In genomic region chr16:73011926-73012325, GRCh38 we compare ENCODE assay signal across 19 cellular contexts. TPM values are rescaled to one million over a fixed set of nuclear protein-coding genes. Genes with fewer than 3 reads are reported as not detected.
DNase-seq lines count a peak whose midpoint lies in the region; ATAC-seq and TF ChIP-seq lines count a peak whose summit lies in the region.
"Had no signal": no experiment of that assay in that cellular context is flagged by ENCODE, and none has a peak within 500 bp of the region (broad histone marks: within the 10 kb centered on the region; RNA-seq: fewer than 3 reads in every experiment).

No MANE protein-coding gene starts in this region.

- no peaks in the 10 kb centered on the region for H4K20me1 ChIP-seq in PC-3 (ENCODE audit: low read length)

- H3K9ac ChIP-seq in PC-3 (ENCODE audit: low read length): no peak overlapping the region

- no peaks in the 10 kb centered on the region for H3K36me3 ChIP-seq in PC-3 (ENCODE audit: low read depth, low read length)
- H3K36me3 ChIP-seq: pancreas, SJCRH30 had no signal

- H3K27ac ChIP-seq in PC-3 (ENCODE audit: low read length): no peak overlapping the region
- H3K27ac ChIP-seq: pancreas, SJCRH30, testis had no signal

- CTCF ChIA-PET in PC-3 (lab: Charles Lee): interaction anchor here (0.7 kb wide), 1 partner anchor 17 kb away, joined by 4 read pairs; no protein-coding TSS in a partner anchor

- no peaks in the 10 kb centered on the region for H3K27me3 ChIP-seq in PC-3 (ENCODE audit: low read length)
- H3K27me3 ChIP-seq: pancreas, SJCRH30, testis had no signal

- DNase-seq in GM13977 (ENCODE audit: low spot score) (no peak), Kasumi-1 (lab: John Stamatoyannopoulos, UW) (peak; percentile 33 to 59), PC-3 (no peak), iPS-NIHi7 (ENCODE audit: extremely low spot score) (peak; percentile 52), CD1c-positive myeloid dendritic cell (ENCODE audit: extremely low spot score) (no peak), T-helper 1 cell (no peak)
- DNase-seq: activated CD4-positive, alpha-beta T cell treated with anti-CD3 and anti-CD28 coated beads for 4 hours; dermis blood vessel endothelial cell; KG1; NCI-H1417 treated with DMSO at 0.1 percent for 48 hours; NCI-H510A treated with DMSO at 0.1 percent for 48 hours; pancreas; SJCRH30; stimulated activated CD4-positive, alpha-beta T cell treated with anti-CD3 and anti-CD28 coated beads, Interleukin-4, amount 100 ng/mL, for 4 hours; stimulated activated CD8-positive, alpha-beta memory T cell treated with anti-CD3 and anti-CD28 coated beads, Interleukin-4, amount 100 ng/mL, for 48 hours; testis had no signal

- POLR2A ChIA-PET in PC-3 (lab: Charles Lee; ENCODE audit: unreplicated experiment): no interaction called here

- no peaks in the 10 kb centered on the region for H3F3A ChIP-seq in PC-3 (ENCODE audit: low read length, unreplicated experiment)

- H3K4me2 ChIP-seq in PC-3 (ENCODE audit: low read length): no peak overlapping the region
- H3K4me2 ChIP-seq: smooth muscle cell had no signal

- in situ Hi-C loops in GM13977 (cut with MboI; ENCODE audit: low pct_unique_long_range_greater_than_20kb, low sequenced_read_pairs, unreplicated experiment): no loop called here

- peaks cover 22% of the 10 kb centered on the region for H3K4me1 ChIP-seq in PC-3 (ENCODE audit: insufficient read depth, low read length)
- H3K4me1 ChIP-seq: SJCRH30, testis had no signal

- TF ChIP-seq CTCF in GM13977 (IDR thresholded peaks at IDR 0.05; ENCODE audit: extremely low read depth, insufficient read depth, missing control alignments) (peak; percentile 14), PC-3 (conservative IDR thresholded peaks at IDR 0.05; ENCODE audit: low read depth, low read length) (peak; percentile 30)

- no peaks in the 10 kb centered on the region for H3K9me3 ChIP-seq in PC-3 (ENCODE audit: low read length)
- H3K9me3 ChIP-seq: pancreas, SJCRH30, testis had no signal

- H2AFZ ChIP-seq in PC-3 (ENCODE audit: low read length): no peak overlapping the region

- ATAC-seq in PC-3 (no peak), GM18907 (IDR thresholded peaks at IDR 0.05; ENCODE audit: unreplicated experiment) (no peak), HG03159 (IDR thresholded peaks at IDR 0.05; ENCODE audit: unreplicated experiment) (no peak)
- ATAC-seq: pancreas had no signal

- H3K4me3 ChIP-seq in PC-3 (ENCODE audit: low read length): no peak overlapping the region
- H3K4me3 ChIP-seq: pancreas, SJCRH30, smooth muscle cell, testis had no signal

- intact Hi-C loops in PC-3 (cut with micrococcal nuclease): no loop called here

- BruUV-seq in PC-3 (replicated peaks; lab: Mats Ljungman, UMichigan): no TSS peak

- H3K79me2 ChIP-seq in PC-3 (ENCODE audit: low read length): peaks cover 90% of the 10 kb centered on the region

- no peaks in the 10 kb centered on the region for H3K9me2 ChIP-seq in PC-3 (replicated peaks; ENCODE audit: low read length)

RNA-seq across cellular contexts. Expression of gene ZFHX3, which starts 36.0 kb away (rescaled TPM):
- 3.5 and 4.5 TPM in 2 replicates for total RNA-seq in PC-3 (2014; rRNA removed)

Comparison
In these comparisons a context has a peak if more than half of its experiments do, and no peak if none do; other contexts are left out.
1. DNase-seq: peak in Kasumi-1 (2 of 2) and iPS-NIHi7 (single experiment); none in GM13977 (single experiment), PC-3 (single experiment), CD1c-positive myeloid dendritic cell (single experiment) and T-helper 1 cell (0 of 5).